ENCODE assay signal across 13 cellular contexts in the genomic region with DNA sequence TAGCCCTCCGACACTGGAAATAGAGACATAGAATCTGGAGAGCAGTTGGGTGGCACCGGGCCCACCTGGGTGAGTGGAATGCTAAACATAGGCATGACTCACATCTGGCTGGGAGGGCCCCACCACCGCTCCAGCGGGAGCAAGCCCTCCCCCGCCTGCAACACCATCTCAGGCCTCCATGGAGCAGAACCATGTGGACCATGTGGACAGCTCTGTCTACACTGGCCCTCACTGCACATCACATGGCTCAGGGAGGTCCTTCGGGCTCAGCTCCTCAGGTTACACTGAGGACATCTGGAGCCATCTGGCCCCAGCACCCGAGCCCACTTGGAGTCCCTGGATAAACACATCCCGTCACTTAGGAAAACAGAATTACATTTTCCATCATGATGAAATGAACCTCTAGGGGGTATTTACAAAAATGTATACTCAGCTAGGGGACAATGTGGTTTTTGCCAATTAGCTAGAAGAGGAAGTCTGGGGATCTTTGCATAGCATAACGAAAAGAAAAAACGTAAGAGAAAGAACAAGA. TPM values are rescaled to one million over a fixed set of nuclear protein-coding genes. Genes with fewer than 3 reads are reported as not detected.
A peak's percentile ranks its signal among the peaks of the same experiment; 100 is the strongest.
DNase-seq lines count a peak whose midpoint lies in the region; ATAC-seq and TF ChIP-seq lines count a peak whose summit lies in the region.
"Had no signal": no experiment of that assay in that cellular context is flagged by ENCODE, and none has a peak within 500 bp of the region (broad histone marks: within the 10 kb centered on the region; RNA-seq: fewer than 3 reads in every experiment).

No MANE protein-coding gene starts in this region.

- H3K27me3 Mint-ChIP-seq in natural killer cell treated with Interleukin-12 subunit alpha and Interleukin-12 subunit beta and Interleukin-15 and Interleukin-18, amount 100 ng/mL, for 72 hours = peaks cover 23% of the 10 kb centered on the region in 2 donors
- H3K27me3 Mint-ChIP-seq in Calu3 (ENCODE audit: unreplicated experiment) = peaks cover 78% of the 10 kb centered on the region

- H3K4me1 Mint-ChIP-seq in natural killer cell treated with Interleukin-12 subunit alpha and Interleukin-12 subunit beta and Interleukin-15 and Interleukin-18, amount 100 ng/mL, for 72 hours (ENCODE audit: low read depth in 2 of 2) = peaks cover 0 to 10% of the 10 kb centered on the region in 2 donors
- H3K4me1 Mint-ChIP-seq in Calu3 (ENCODE audit: low read depth, unreplicated experiment) = peaks cover 10% of the 10 kb centered on the region

- no peaks in the 10 kb centered on the region for H3K36me3 Mint-ChIP-seq in natural killer cell treated with Interleukin-12 subunit alpha and Interleukin-12 subunit beta and Interleukin-15 and Interleukin-18, amount 100 ng/mL, for 72 hours
- no peaks in the 10 kb centered on the region for H3K36me3 Mint-ChIP-seq in Calu3 (ENCODE audit: insufficient read depth, unreplicated experiment)

- no peak overlapping the region for H3K4me3 ChIP-seq in fibroblast of pulmonary artery (replicated peaks; ENCODE audit: low read depth, low read length)

- peaks cover 6% of the 10 kb centered on the region for H3K9me3 Mint-ChIP-seq in natural killer cell treated with Interleukin-12 subunit alpha and Interleukin-12 subunit beta and Interleukin-15 and Interleukin-18, amount 100 ng/mL, for 72 hours
- peaks cover 5% of the 10 kb centered on the region for H3K9me3 Mint-ChIP-seq in Calu3 (ENCODE audit: low read depth, unreplicated experiment)

- no peak for ATAC-seq in natural killer cell treated with Interleukin-12 subunit alpha and Interleukin-12 subunit beta and Interleukin-15 and Interleukin-18, amount 100 ng/mL, for 72 hours
- ATAC-seq in GM19463 (IDR thresholded peaks at IDR 0.05; ENCODE audit: unreplicated experiment) = no peak

- no peak overlapping the region for H3K27ac Mint-ChIP-seq in natural killer cell treated with Interleukin-12 subunit alpha and Interleukin-12 subunit beta and Interleukin-15 and Interleukin-18, amount 100 ng/mL, for 72 hours
- no peak overlapping the region for H3K27ac Mint-ChIP-seq in Calu3 (ENCODE audit: unreplicated experiment)

- intact Hi-C loops in Calu3 (cut with micrococcal nuclease; ENCODE audit: unreplicated experiment) = no loop called here

- no peak overlapping the region for H3K4me3 Mint-ChIP-seq in natural killer cell treated with Interleukin-12 subunit alpha and Interleukin-12 subunit beta and Interleukin-15 and Interleukin-18, amount 100 ng/mL, for 72 hours
- no peak overlapping the region for H3K4me3 Mint-ChIP-seq in Calu3 (ENCODE audit: low read depth, unreplicated experiment)

- DNase-seq in EH (ENCODE audit: low read depth) = peak; percentile 87
- peak; percentile 1 for DNase-seq in NOMO-1 treated with dmso at 0.1 percent for 144 hours (lab: John Stamatoyannopoulos, UW; ENCODE audit: unreplicated experiment)
- DNase-seq in fibroblast of pulmonary artery (ENCODE audit: low read depth) = peak; percentile 66
- DNase-seq in renal cortical epithelial cell (ENCODE audit: low read depth) = peak; percentile 54
- DNase-seq in natural killer cell treated with Interleukin-12 subunit alpha and Interleukin-12 subunit beta and Interleukin-15 and Interleukin-18, amount 100 ng/mL, for 72 hours (ENCODE audit: low spot score) = no peak
- no peak for DNase-seq in Calu3
- no peak for DNase-seq in iPS-NIHi11 (ENCODE audit: low spot score)
- DNase-seq: amygdala; GDM1; NCI-H526 treated with DMSO at 0.1 percent for 48 hours; stimulated activated naive CD8-positive, alpha-beta T cell treated with anti-CD3 and anti-CD28 coated beads, Interleukin-15, Interleukin-2, amounts not matched to agents 100 U/mL and 50 U/mL, for 24 hours had no signal

- BruUV-seq in Calu3 (replicated peaks; lab: Mats Ljungman, UMichigan) = no TSS peak

- CTCF ChIA-PET in Calu3 (lab: Charles Lee) = no interaction called here

- TF ChIP-seq CTCF in fibroblast of pulmonary artery (IDR thresholded peaks at IDR 0.05; ENCODE audit: low read length, missing control alignments) (no peak), Calu3 (IDR thresholded peaks at IDR 0.05; ENCODE audit: unreplicated experiment) (no peak)

RNA-seq across cellular contexts. Expression of a gene that starts 30.8 kb away (rescaled TPM):
- total RNA-seq in renal cortical epithelial cell (17.7 and 24.6 TPM in 2 replicates), Calu3 (2022) (39.8 and 47.2 TPM in 2 replicates)
- total RNA-seq in natural killer cell treated with Interleukin-12 subunit alpha and Interleukin-12 subunit beta and Interleukin-15 and Interleukin-18, amount 100 ng/mL, for 72 hours = not detected
- total RNA-seq: pulmonary artery endothelial cell had no signal

RNA-seq across cellular contexts. Expression of a gene that starts 42.3 kb away (rescaled TPM):
- 2.5 and 3.6 TPM in 2 replicates for total RNA-seq in renal cortical epithelial cell
- under 1 TPM in 1 of 2 donors, not detected in 1; 0.11 TPM for total RNA-seq in natural killer cell treated with Interleukin-12 subunit alpha and Interleukin-12 subunit beta and Interleukin-15 and Interleukin-18, amount 100 ng/mL, for 72 hours
- total RNA-seq in Calu3 (2022) = 0.07 TPM in 1 of 2 replicates, not detected in the other

Comparison
In these comparisons a context has a peak if more than half of its experiments do, and no peak if none do; other contexts are left out.
1. DNase-seq: peak in EH (single experiment), NOMO-1 treated with dmso at 0.1 percent for 144 hours (single experiment), fibroblast of pulmonary artery (single experiment) and renal cortical epithelial cell (single experiment); none in natural killer cell treated with Interleukin-12 subunit alpha and Interleukin-12 subunit beta and Interleukin-15 and Interleukin-18, amount 100 ng/mL, for 72 hours (single experiment), Calu3 (single experiment) and iPS-NIHi11 (single experiment).
2. RNA of a gene that starts 30.8 kb away (total RNA-seq): 39.8 to 47.2 TPM in Calu3 and 17.7 to 24.6 TPM in renal cortical epithelial cell; not detected in natural killer cell treated with Interleukin-12 subunit alpha and Interleukin-12 subunit beta and Interleukin-15 and Interleukin-18, amount 100 ng/mL, for 72 hours; every median in the first group is over 10 times any median in the second.